Comparison of ENCODE assay signal across 17 cellular contexts in genomic region chr3:176513604-176514003, GRCh38.
DNase-seq lines count a peak whose midpoint lies in the region; TF ChIP-seq lines count a peak whose summit lies in the region.
"Had no signal": no experiment of that assay in that cellular context is flagged by ENCODE, and none has a peak within 500 bp of the region (broad histone marks: within the 10 kb centered on the region; RNA-seq: fewer than 3 reads in every experiment).

No MANE protein-coding gene starts in this region.

- peaks cover 8% of the 10 kb centered on the region; the same call in 1 of the 2 replicates for H3K9me3 Mint-ChIP-seq in HFFc6

- H3K4me3 ChIP-seq in subcutaneous abdominal adipose tissue (ENCODE audit: low read depth in 1 of 5, low read length in 5 of 5) = peak overlapping the region in 3 of 5 donors; percentile 9 to 25 (median 21)
- H3K4me3 ChIP-seq: BLaER1 treated with 17β-estradiol and CSF1 and Interleukin-3, amounts not matched to agents 10 nM and 100 nM; transverse colon had no signal

- H3K4me1 ChIP-seq in subcutaneous abdominal adipose tissue (ENCODE audit: control insufficient read depth in 5 of 5, insufficient read depth in 5 of 5, low read length in 5 of 5) = peaks cover 0 to 2% (median 0%) of the 10 kb centered on the region in 5 donors
- H3K4me1 ChIP-seq: BLaER1 treated with 17β-estradiol and CSF1 and Interleukin-3, amounts not matched to agents 10 nM and 100 nM; transverse colon had no signal

- H3K4me3 Mint-ChIP-seq in HFFc6 = no peak overlapping the region
- H3K4me3 Mint-ChIP-seq: effector memory CD8-positive, alpha-beta T cell; natural killer cell treated with Interleukin-12 subunit alpha and Interleukin-12 subunit beta and Interleukin-15 and Interleukin-18, amount 100 ng/mL, for 72 hours; stimulated activated memory B cell treated with anti-CD40 and anti-IgM and Interleukin-4, amounts not matched to agents 10 μg/mL and 1 μg/mL and 100 μg/mL, for 72 hours; T-helper 1 cell treated with Interleukin-12 subunit alpha and Interleukin-12 subunit beta and Interleukin-4 antibody, amounts not matched to agents 30 μg/mL and 1 μg/mL, for 36 hours had no signal

- no peaks in the 10 kb centered on the region for H3K27me3 ChIP-seq in subcutaneous abdominal adipose tissue (ENCODE audit: control insufficient read depth in 5 of 5, insufficient read depth in 4 of 5, low read length in 5 of 5)
- H3K27me3 ChIP-seq: BLaER1 treated with 17β-estradiol and CSF1 and Interleukin-3, amounts not matched to agents 10 nM and 100 nM; transverse colon had no signal

- no peaks in the 10 kb centered on the region for H3K36me3 Mint-ChIP-seq in HFFc6 (ENCODE audit: low read depth)
- H3K36me3 Mint-ChIP-seq: stimulated activated memory B cell treated with anti-CD40 and anti-IgM and Interleukin-4, amounts not matched to agents 10 μg/mL and 1 μg/mL and 100 μg/mL, for 72 hours had no signal

- no peak overlapping the region for H3K27ac ChIP-seq in subcutaneous abdominal adipose tissue (ENCODE audit: low read depth, low read length)
- H3K27ac ChIP-seq: BLaER1 treated with 17β-estradiol and CSF1 and Interleukin-3, amounts not matched to agents 10 nM and 100 nM; transverse colon had no signal

- H3K9ac ChIP-seq in subcutaneous abdominal adipose tissue (ENCODE audit: low read length in 5 of 5) = no peak overlapping the region
- H3K9ac ChIP-seq: BLaER1 treated with 17β-estradiol and CSF1 and Interleukin-3, amounts not matched to agents 10 nM and 100 nM had no signal

- H3K4me1 Mint-ChIP-seq in HFFc6 (ENCODE audit: low read depth) = peaks cover 15% of the 10 kb centered on the region; the same call in 1 of the 2 replicates
- H3K4me1 Mint-ChIP-seq: stimulated activated memory B cell treated with anti-CD40 and anti-IgM and Interleukin-4, amounts not matched to agents 10 μg/mL and 1 μg/mL and 100 μg/mL, for 72 hours had no signal

- peaks cover 11 to 40% (median 37%) of the 10 kb centered on the region in 5 donors for H3K9me3 ChIP-seq in subcutaneous abdominal adipose tissue (ENCODE audit: control insufficient read depth in 5 of 5, low read length in 5 of 5)

- H3K27ac Mint-ChIP-seq in HFFc6 = no peak overlapping the region
- H3K27ac Mint-ChIP-seq: effector memory CD8-positive, alpha-beta T cell; natural killer cell treated with Interleukin-12 subunit alpha and Interleukin-12 subunit beta and Interleukin-15 and Interleukin-18, amount 100 ng/mL, for 72 hours; stimulated activated memory B cell treated with anti-CD40 and anti-IgM and Interleukin-4, amounts not matched to agents 10 μg/mL and 1 μg/mL and 100 μg/mL, for 72 hours; T-helper 1 cell treated with Interleukin-12 subunit alpha and Interleukin-12 subunit beta and Interleukin-4 antibody, amounts not matched to agents 30 μg/mL and 1 μg/mL, for 36 hours had no signal

- H3K36me3 ChIP-seq in subcutaneous abdominal adipose tissue (ENCODE audit: control insufficient read depth in 5 of 5, insufficient read depth in 5 of 5, low read length in 5 of 5) = no peaks in the 10 kb centered on the region
- H3K36me3 ChIP-seq: BLaER1 treated with 17β-estradiol and CSF1 and Interleukin-3, amounts not matched to agents 10 nM and 100 nM; transverse colon had no signal

- DNase-seq in DMS79 treated with DMSO at 0.1 percent for 48 hours (lab: John Stamatoyannopoulos, UW) = peak; percentile 8
- DNase-seq in DMS79 (lab: John Stamatoyannopoulos, UW) = no peak
- peak; percentile 2 to 3 for DNase-seq in stimulated activated CD4-positive, alpha-beta T cell treated with anti-CD3 and anti-CD28 coated beads, Interleukin-4, amount 100 ng/mL, for 48 hours (ENCODE audit: low read depth in 2 of 2)
- no peak for DNase-seq in stimulated activated CD4-positive, alpha-beta T cell treated with anti-CD3 and anti-CD28 coated beads, Interleukin-4, amount 100 ng/mL, for 1 hour
- DNase-seq in erythroblast (lab: John Stamatoyannopoulos, UW) = peak; percentile 13 to 31
- no peak for DNase-seq in HFFc6
- no peak for DNase-seq in AG20443 (ENCODE audit: low spot score)
- DNase-seq: activated gamma-delta T cell; aorta; effector memory CD8-positive, alpha-beta T cell; NCI-H510A; transverse colon had no signal

- no peak for TF ChIP-seq CTCF in HFFc6 (IDR thresholded peaks at IDR 0.05)

- H3K27me3 Mint-ChIP-seq in HFFc6 (ENCODE audit: insufficient read depth) = peaks cover 5% of the 10 kb centered on the region
- H3K27me3 Mint-ChIP-seq: effector memory CD8-positive, alpha-beta T cell; natural killer cell treated with Interleukin-12 subunit alpha and Interleukin-12 subunit beta and Interleukin-15 and Interleukin-18, amount 100 ng/mL, for 72 hours; stimulated activated memory B cell treated with anti-CD40 and anti-IgM and Interleukin-4, amounts not matched to agents 10 μg/mL and 1 μg/mL and 100 μg/mL, for 72 hours had no signal

- TF ChIP-seq POLR2A in erythroblast (IDR thresholded peaks at IDR 0.05; ENCODE audit: low read length) = no peak

Comparison
In these comparisons a context has a peak if more than half of its experiments do, and no peak if none do; other contexts are left out.
1. DNase-seq: peak in DMS79 treated with DMSO at 0.1 percent for 48 hours (single experiment), stimulated activated CD4-positive, alpha-beta T cell treated with anti-CD3 and anti-CD28 coated beads, Interleukin-4, amount 100 ng/mL, for 48 hours (2 of 2) and erythroblast (2 of 2); none in DMS79 (single experiment), stimulated activated CD4-positive, alpha-beta T cell treated with anti-CD3 and anti-CD28 coated beads, Interleukin-4, amount 100 ng/mL, for 1 hour (single experiment), HFFc6 (single experiment) and AG20443 (single experiment).